Comparison of ENCODE assay signal across 1 cellular context in genomic region chr2:126653102-126653501, GRCh38.
TF ChIP-seq lines count a peak whose summit lies in the region.

No MANE protein-coding gene starts in this region.

TF ChIP-seq in IMR-90, 13 proteins besides CTCF, POLR2A, EP300 and RAD21 (continued from another document):
- TF ChIP-seq USF2 (IDR thresholded peaks at IDR 0.05; ENCODE audit: low read depth, low read length), result no peak
- no peak for TF ChIP-seq MAFK (IDR thresholded peaks at IDR 0.05; ENCODE audit: low read depth, low read length)
- no peak for TF ChIP-seq CHD1 (IDR thresholded peaks at IDR 0.05; ENCODE audit: low read depth, low read length)
- TF ChIP-seq RCOR1 (IDR thresholded peaks at IDR 0.05; ENCODE audit: insufficient replicate concordance, low read length), result no peak
- no peak for TF ChIP-seq BHLHE40 (IDR thresholded peaks at IDR 0.05; ENCODE audit: low read depth, low read length)
- no peak for TF ChIP-seq MAZ (IDR thresholded peaks at IDR 0.05; ENCODE audit: borderline replicate concordance, low read depth, low read length)
- no peak for TF ChIP-seq FOS (IDR thresholded peaks at IDR 0.05; ENCODE audit: low read depth, low read length)
- no peak for TF ChIP-seq ELK1 (IDR thresholded peaks at IDR 0.05; ENCODE audit: borderline replicate concordance, low read depth, low read length)
- TF ChIP-seq NFE2L2 (IDR thresholded peaks at IDR 0.05; ENCODE audit: low read depth, low read length), result no peak
- TF ChIP-seq MXI1 (IDR thresholded peaks at IDR 0.05; ENCODE audit: borderline replicate concordance, low read depth, low read length), result no peak
- TF ChIP-seq RFX5 (IDR thresholded peaks at IDR 0.05; ENCODE audit: low read depth, low read length), result no peak
- no peak for TF ChIP-seq CEBPB (IDR thresholded peaks at IDR 0.05; ENCODE audit: low read depth, low read length)
